8 cellular contexts compared by ENCODE assay signal in the genomic region with DNA sequence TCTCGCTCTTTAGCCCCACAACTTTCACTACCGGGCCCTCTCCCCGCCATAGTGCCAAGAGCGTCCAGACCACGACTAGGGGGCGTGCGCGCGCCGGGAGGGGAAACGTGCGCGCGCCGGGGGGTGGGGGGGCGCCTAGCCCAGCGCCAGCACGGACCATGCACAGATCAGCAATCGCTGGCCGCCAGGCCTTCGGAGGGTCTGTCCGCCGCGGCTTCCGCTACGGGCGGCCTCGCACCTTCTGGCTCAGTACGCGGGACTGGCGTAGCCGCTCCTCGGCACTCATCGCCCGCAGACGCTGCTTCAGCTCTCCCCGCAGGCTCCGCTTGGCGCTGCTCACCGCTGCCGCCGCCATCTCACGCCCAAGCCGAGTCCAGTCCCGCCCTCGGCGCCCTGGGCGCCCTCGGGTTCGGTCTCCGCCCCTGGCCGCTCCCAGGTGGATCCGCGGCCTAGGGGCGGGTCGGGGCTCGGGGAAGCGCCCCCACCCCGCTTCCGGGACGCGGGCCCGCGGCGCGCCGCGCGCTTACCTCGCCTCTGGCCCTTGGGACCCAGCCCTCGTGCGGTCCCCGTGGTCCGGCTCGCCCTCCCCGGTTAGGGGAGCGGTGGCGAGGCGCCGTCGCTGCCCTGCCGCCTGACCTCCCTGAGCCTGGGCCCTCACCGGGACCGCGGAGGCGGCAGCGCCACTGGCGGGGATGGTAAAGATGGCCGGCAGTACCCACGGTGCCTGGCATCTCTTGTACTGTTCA. TPM values are rescaled to one million over a fixed set of nuclear protein-coding genes. Genes with fewer than 3 reads are reported as not detected.
A peak's percentile ranks its signal among the peaks of the same experiment; 100 is the strongest.
DNase-seq lines count a peak whose midpoint lies in the region; ATAC-seq and TF ChIP-seq lines count a peak whose summit lies in the region.

A gene (minus strand): TSS at position 381 of the 746 bp plus-strand sequence. CDS start 26 bp downstream, at position 355.

- POLR2A ChIA-PET in PC-3 (lab: Charles Lee; ENCODE audit: unreplicated experiment): no interaction called here

- TF ChIP-seq CTCF in PC-3 (conservative IDR thresholded peaks at IDR 0.05; ENCODE audit: low read depth, low read length) (peak; percentile 52), esophagus muscularis mucosa (IDR thresholded peaks at IDR 0.05) (peak; percentile 52 to 54 (median 54))

- H3K36me3 ChIP-seq in HUES6 (ENCODE audit: control insufficient read depth, insufficient read depth, low read length): no peaks in the 10 kb centered on the region
- H3K36me3 ChIP-seq in PC-3 (ENCODE audit: low read depth, low read length): no peaks in the 10 kb centered on the region
- H3K36me3 ChIP-seq in esophagus muscularis mucosa: peaks cover 0 to 13% (median 0%) of the 10 kb centered on the region in 4 donors

- ATAC-seq in GM21423 (IDR thresholded peaks at IDR 0.05; ENCODE audit: unreplicated experiment): peak; percentile 69
- peak; percentile 95 for ATAC-seq in PC-3

- peaks cover 41% of the 10 kb centered on the region for H3K79me2 ChIP-seq in PC-3 (ENCODE audit: low read length)

- TF ChIP-seq POLR2A in esophagus muscularis mucosa (IDR thresholded peaks at IDR 0.05; ENCODE audit: low read depth): no peak

- WGBS in esophagus muscularis mucosa: under 1% methylated on average over 20 of the region's 90 CpGs

- TF ChIP-seq EP300 in esophagus muscularis mucosa (IDR thresholded peaks at IDR 0.05): no peak

- H3K27ac ChIP-seq in HUES6 (ENCODE audit: low read depth, low read length): peak within 1 kb of the TSS; percentile 93
- peak within 1 kb of the TSS; percentile 65 for H3K27ac ChIP-seq in PC-3 (ENCODE audit: low read length)
- peak within 1 kb of the TSS; percentile 93 to 95 (median 94) for H3K27ac ChIP-seq in esophagus muscularis mucosa (replicated peaks in 1 of 4)

- no peaks in the 10 kb centered on the region for H3K9me3 ChIP-seq in HUES6 (ENCODE audit: control insufficient read depth, insufficient read depth, low read depth, low read length)
- no peaks in the 10 kb centered on the region for H3K9me3 ChIP-seq in PC-3 (ENCODE audit: low read length)
- no peaks in the 10 kb centered on the region for H3K9me3 ChIP-seq in esophagus muscularis mucosa

- BruUV-seq in PC-3 (replicated peaks; lab: Mats Ljungman, UMichigan): no TSS peak

- peak within 1 kb of the TSS; percentile 96 for H3K9ac ChIP-seq in HUES6 (ENCODE audit: low read length)
- peak within 1 kb of the TSS; percentile 93 for H3K9ac ChIP-seq in PC-3 (ENCODE audit: low read length)

- H3K4me1 ChIP-seq in HUES6 (ENCODE audit: control insufficient read depth, insufficient read depth, low read length) (peaks cover 14% of the 10 kb centered on the region), PC-3 (ENCODE audit: insufficient read depth, low read length) (peaks cover 24% of the 10 kb centered on the region), esophagus muscularis mucosa (peaks cover 4 to 18% (median 17%) of the 10 kb centered on the region in 4 donors)

- no peaks in the 10 kb centered on the region for H3K9me2 ChIP-seq in PC-3 (replicated peaks; ENCODE audit: low read length)

- H4K20me1 ChIP-seq in PC-3 (ENCODE audit: low read length): no peaks in the 10 kb centered on the region

- peak; percentile 53 for DNase-seq in DMS114 treated with DMSO at 0.1 percent for 48 hours (lab: John Stamatoyannopoulos, UW; ENCODE audit: unreplicated experiment)
- peak; percentile 86 for DNase-seq in PC-3
- DNase-seq in activated T-cell treated with anti-CD3 and anti-CD28 coated beads, Interleukin-2, amount 50 U/mL, for 48 hours: peak; percentile 80 to 85
- DNase-seq in esophagus muscularis mucosa (ENCODE audit: extremely low spot score): peak; percentile 92
- DNase-seq in myocyte (ENCODE audit: low read depth): peak; percentile 84
- peak; percentile 40 to 49 for DNase-seq in stimulated activated CD8-positive, alpha-beta memory T cell treated with anti-CD3 and anti-CD28 coated beads, Interleukin-7, amount 100 ng/mL, for 48 hours (ENCODE audit: extremely low read depth in 1 of 2, low read depth in 1 of 2)

- peak within 1 kb of the TSS; percentile 83 for H3K4me2 ChIP-seq in PC-3 (ENCODE audit: low read length)

- intact Hi-C loops in PC-3 (cut with micrococcal nuclease) (loop anchor here (2.0 to 10.0 kb wide), 3 partner anchors 96 to 278 kb away; a partner anchor contains a TSS), esophagus muscularis mucosa (cut with DNase I) (loop anchor here (2.0 kb wide), 1 partner anchor 96 kb away; no protein-coding TSS in a partner anchor)

- H2AFZ ChIP-seq in PC-3 (ENCODE audit: low read length): peak within 1 kb of the TSS; percentile 92

- no peaks in the 10 kb centered on the region for H3F3A ChIP-seq in PC-3 (ENCODE audit: low read length, unreplicated experiment)

- H3K27me3 ChIP-seq in HUES6 (ENCODE audit: control insufficient read depth, insufficient read depth, low read length): no peaks in the 10 kb centered on the region
- no peaks in the 10 kb centered on the region for H3K27me3 ChIP-seq in PC-3 (ENCODE audit: low read length)
- no peaks in the 10 kb centered on the region for H3K27me3 ChIP-seq in esophagus muscularis mucosa

- H3K4me3 ChIP-seq in HUES6 (ENCODE audit: low read depth, low read length) (peak within 1 kb of the TSS; percentile 91), PC-3 (ENCODE audit: low read length) (peak within 1 kb of the TSS; percentile 74), esophagus muscularis mucosa (peak within 1 kb of the TSS; percentile 74 to 87 (median 86))

- CTCF ChIA-PET in PC-3 (lab: Charles Lee): no interaction called here

RNA-seq across cellular contexts. Expression of the gene that starts here (rescaled TPM):
- total RNA-seq in PC-3 (2014; rRNA removed): 28.8 and 53.1 TPM in 2 replicates
- total RNA-seq in esophagus muscularis mucosa: 10 to 100 TPM in 2 of 4 donors, 1 to 10 TPM in 2; 8.8 to 21.2 (median 13.1) TPM
- 15.0 and 15.7 TPM in 2 replicates for total RNA-seq in myocyte
- polyA plus RNA-seq in myocyte (2012): 18.5 TPM

Comparison
In these comparisons a context has a peak if more than half of its experiments do, and no peak if none do; other contexts are left out.
1. Peak in every context shown above with its lines: DNase-seq, ATAC-seq, H3K4me3 ChIP-seq and H3K27ac ChIP-seq.